In the genomic region with DNA sequence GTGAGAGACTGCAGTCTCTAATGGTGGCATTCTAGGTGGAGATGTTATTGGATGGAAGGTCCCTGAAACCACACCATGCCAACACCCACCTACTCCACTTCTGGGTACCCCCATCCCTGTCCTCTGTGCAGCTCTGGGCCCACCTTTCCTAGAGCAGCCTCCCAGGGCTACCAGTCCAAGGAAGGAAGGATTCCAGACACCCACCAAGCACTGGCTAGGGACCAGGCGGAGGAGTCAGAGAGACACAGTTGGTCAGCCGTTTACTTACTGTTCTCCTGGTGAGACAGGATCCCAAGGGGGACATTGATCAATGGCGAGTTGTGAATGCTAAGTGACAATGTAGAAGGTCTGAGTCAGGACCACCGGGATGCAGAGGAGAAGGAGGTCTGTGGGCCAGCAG, we compare ENCODE assay signal across 25 cellular contexts.
"Had no signal": no experiment of that assay in that cellular context is flagged by ENCODE, and none has a peak within 500 bp of the region (broad histone marks: within the 10 kb centered on the region; RNA-seq: fewer than 3 reads in every experiment).

No MANE protein-coding gene starts in this region.

- H3K36me3 ChIP-seq: ascending aorta, esophagus muscularis mucosa, gastrocnemius medialis, heart left ventricle had no signal

- H3K4me1 ChIP-seq: gastrocnemius medialis had no signal

- H3K4me3 ChIP-seq: ascending aorta, esophagus muscularis mucosa, gastrocnemius medialis, heart left ventricle had no signal

- DNase-seq: activated CD4-positive, alpha-beta memory T cell treated with anti-CD3 and anti-CD28 coated beads, Interleukin-2, amount 10 ng/mL, durations not matched to agents 7 days and 5 days; activated CD4-positive, alpha-beta T cell treated with anti-CD3 and anti-CD28 coated beads for 36 hours; activated CD4-positive, alpha-beta T cell treated with anti-CD3 and anti-CD28 coated beads, Interleukin-2, amount 10 ng/mL, durations not matched to agents 7 days and 5 days; activated CD4-positive, alpha-beta T cell treated with anti-CD3 and anti-CD28 coated beads, Interleukin-2, amount 50 U/mL, for 4 hours; activated CD4-positive, CD25-positive, alpha-beta regulatory T cell; activated CD4-positive, CD25-positive, alpha-beta regulatory T cell treated with anti-CD3 and anti-CD28 coated beads, Interleukin-2, amount 50 U/mL, for 72 hours; activated CD8-positive, alpha-beta memory T cell treated with anti-CD3 and anti-CD28 coated beads, Interleukin-2, amount 50 U/mL, for 4 hours; activated gamma-delta T cell; activated naive CD4-positive, alpha-beta T cell; activated naive CD4-positive, alpha-beta T cell treated with anti-CD3 and anti-CD28 coated beads, Interleukin-2, amount 10 ng/mL, durations not matched to agents 7 days and 5 days; activated naive CD8-positive, alpha-beta T cell treated with anti-CD3 and anti-CD28 coated beads, Interleukin-2, amount 10 ng/mL, durations not matched to agents 7 days and 5 days; activated T-cell treated with anti-CD3 and anti-CD28 coated beads, Interleukin-2, amount 50 U/mL, for 24 hours; activated T-cell treated with anti-CD3 and anti-CD28 coated beads, Interleukin-2, amount 50 U/mL, for 72 hours; caudate nucleus; effector CD8-positive, alpha-beta T cell; erythroblast; foreskin keratinocyte; gastrocnemius medialis; glutamatergic neuron; heart left ventricle; T-helper 2 cell had no signal

- H3K27me3 ChIP-seq: ascending aorta, esophagus muscularis mucosa, gastrocnemius medialis, heart left ventricle had no signal

- FAIRE-seq: colon had no signal

- H3K27ac ChIP-seq: esophagus muscularis mucosa, foreskin keratinocyte, gastrocnemius medialis, heart left ventricle had no signal

- ATAC-seq: activated CD4-positive, alpha-beta T cell treated with anti-CD3 and anti-CD28 coated beads for 36 hours; activated naive CD4-positive, alpha-beta T cell treated with anti-CD3 and anti-CD28 coated beads, Interleukin-2, amount 50 U/mL, for 72 hours; activated T-cell treated with anti-CD3 and anti-CD28 coated beads, Interleukin-2, amount 50 U/mL, for 72 hours; foreskin keratinocyte; gastrocnemius medialis; heart left ventricle had no signal

- H3K9me3 ChIP-seq: ascending aorta, esophagus muscularis mucosa, gastrocnemius medialis, heart left ventricle had no signal
